Comparison of ENCODE assay signal across 16 cellular contexts in genomic region chr22:41899992-41900651, GRCh38. TPM values are rescaled to one million over a fixed set of nuclear protein-coding genes. Genes with fewer than 3 reads are reported as not detected.
"Had no signal": no experiment of that assay in that cellular context is flagged by ENCODE, and none has a peak within 500 bp of the region (broad histone marks: within the 10 kb centered on the region; RNA-seq: fewer than 3 reads in every experiment).

No MANE protein-coding gene starts in this region.

- DNase-seq: activated CD4-positive, CD25-positive, alpha-beta regulatory T cell treated with anti-CD3 and anti-CD28 coated beads, Interleukin-2, amount 50 U/mL, for 72 hours; activated naive CD4-positive, alpha-beta T cell treated with anti-CD3 and anti-CD28 coated beads, Interleukin-2, amount 10 ng/mL, durations not matched to agents 7 days and 5 days; activated T-cell treated with anti-CD3 and anti-CD28 coated beads, Interleukin-2, amount 50 U/mL, for 1 hour; immature natural killer cell; mucosa of descending colon; nucleus accumbens; SK-N-SH; stimulated activated CD4-positive, alpha-beta T cell treated with anti-CD3 and anti-CD28 coated beads, Interleukin-12 subunit alpha, Interleukin-12 subunit beta, amount 100 ng/mL, for 4 hours; stimulated activated CD4-positive, alpha-beta T cell treated with anti-CD3 and anti-CD28 coated beads, Interleukin-2, amount 100 ng/mL, for 24 hours; stimulated activated naive CD4-positive, alpha-beta T cell; T-cell; T-helper 9 cell; trophoblast cell had no signal

- H3K4me1 ChIP-seq: suprapubic skin had no signal

- H3K9ac ChIP-seq: SK-N-SH had no signal

- H3K27me3 ChIP-seq: suprapubic skin had no signal

- H3K4me3 ChIP-seq: mucosa of descending colon, suprapubic skin had no signal

- H3K9me3 Mint-ChIP-seq: activated naive CD4-positive, alpha-beta T cell treated with anti-CD3 and anti-CD28 coated beads, Interleukin-2, amount 10 ng/mL, durations not matched to agents 7 days and 5 days; immature natural killer cell; natural killer cell treated with Interleukin-12 subunit alpha and Interleukin-12 subunit beta and Interleukin-15 and Interleukin-18, amount 100 ng/mL, for 72 hours; T-cell had no signal

- H3K4me3 Mint-ChIP-seq: activated naive CD4-positive, alpha-beta T cell treated with anti-CD3 and anti-CD28 coated beads, Interleukin-2, amount 10 ng/mL, durations not matched to agents 7 days and 5 days; immature natural killer cell; natural killer cell treated with Interleukin-12 subunit alpha and Interleukin-12 subunit beta and Interleukin-15 and Interleukin-18, amount 100 ng/mL, for 72 hours; T-cell had no signal

- H3K4me2 ChIP-seq: SK-N-SH had no signal

- H3K27ac Mint-ChIP-seq: activated naive CD4-positive, alpha-beta T cell treated with anti-CD3 and anti-CD28 coated beads, Interleukin-2, amount 10 ng/mL, durations not matched to agents 7 days and 5 days; immature natural killer cell; natural killer cell treated with Interleukin-12 subunit alpha and Interleukin-12 subunit beta and Interleukin-15 and Interleukin-18, amount 100 ng/mL, for 72 hours; T-cell had no signal

- H3K9me3 ChIP-seq: mucosa of descending colon, SK-N-SH, suprapubic skin had no signal

- H3K36me3 Mint-ChIP-seq: natural killer cell treated with Interleukin-12 subunit alpha and Interleukin-12 subunit beta and Interleukin-15 and Interleukin-18, amount 100 ng/mL, for 72 hours had no signal

- H3K27me3 Mint-ChIP-seq: activated naive CD4-positive, alpha-beta T cell treated with anti-CD3 and anti-CD28 coated beads, Interleukin-2, amount 10 ng/mL, durations not matched to agents 7 days and 5 days; natural killer cell treated with Interleukin-12 subunit alpha and Interleukin-12 subunit beta and Interleukin-15 and Interleukin-18, amount 100 ng/mL, for 72 hours; T-cell had no signal

- H3K4me1 Mint-ChIP-seq: activated naive CD4-positive, alpha-beta T cell treated with anti-CD3 and anti-CD28 coated beads, Interleukin-2, amount 10 ng/mL, durations not matched to agents 7 days and 5 days; immature natural killer cell had no signal

- H3K27ac ChIP-seq: suprapubic skin had no signal

- ATAC-seq: mucosa of descending colon; natural killer cell treated with Interleukin-12 subunit alpha and Interleukin-12 subunit beta and Interleukin-15 and Interleukin-18, amount 100 ng/mL, for 72 hours; T-cell had no signal

RNA-seq across cellular contexts. Expression of gene SHISA8, which starts 14.8 kb away (rescaled TPM):
- total RNA-seq: mucosa of descending colon; natural killer cell treated with Interleukin-12 subunit alpha and Interleukin-12 subunit beta and Interleukin-15 and Interleukin-18, amount 100 ng/mL, for 72 hours; suprapubic skin had no signal
- polyA plus RNA-seq: adipose tissue, immature natural killer cell, SK-N-SH had no signal

RNA-seq across cellular contexts. Expression of gene TNFRSF13C, which starts 26.5 kb away (rescaled TPM):
- polyA plus RNA-seq: immature natural killer cell had no signal
